In the genomic region with DNA sequence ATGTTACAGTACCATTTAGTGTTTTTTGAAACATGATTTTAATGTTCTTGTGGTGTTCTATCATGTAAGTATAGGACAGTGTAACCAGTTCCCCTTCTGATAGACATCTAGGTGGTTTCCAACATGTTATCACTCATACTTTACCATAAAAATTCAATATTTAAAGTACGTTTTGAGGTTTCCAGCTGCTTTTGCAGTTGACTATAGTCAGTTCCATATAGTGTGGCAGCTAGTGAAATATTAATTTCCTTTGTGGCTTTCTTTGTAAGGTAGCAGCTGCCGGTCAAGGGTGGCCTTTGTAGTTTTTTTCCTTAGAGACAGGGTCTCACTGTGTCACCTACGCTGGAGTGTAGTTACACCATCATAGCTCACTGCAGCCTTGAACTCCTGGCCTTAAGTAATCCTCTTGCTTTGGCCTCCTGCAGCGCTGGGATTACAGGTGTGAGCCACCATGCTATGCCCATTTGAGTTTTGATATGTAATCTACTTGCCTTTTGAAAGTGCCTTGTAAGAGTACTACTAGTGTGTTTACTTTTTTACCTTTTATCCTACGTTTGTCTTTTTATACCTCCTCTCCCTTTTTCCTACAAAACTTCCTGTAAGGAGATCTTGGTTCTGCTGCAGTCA, we compare ENCODE assay signal across 11 cellular contexts.
DNase-seq lines count a peak whose midpoint lies in the region; ATAC-seq and TF ChIP-seq lines count a peak whose summit lies in the region.
"Had no signal": no experiment of that assay in that cellular context is flagged by ENCODE, and none has a peak within 500 bp of the region (broad histone marks: within the 10 kb centered on the region; RNA-seq: fewer than 3 reads in every experiment).

No MANE protein-coding gene starts in this region.

- H3K4me3 Mint-ChIP-seq in central memory CD8-positive, alpha-beta T cell = no peak overlapping the region
- H3K4me3 Mint-ChIP-seq in H9 = no peak overlapping the region
- H3K4me3 Mint-ChIP-seq in CD8-positive, alpha-beta memory T cell = peak overlapping the region in 3 of 7 donors; percentile 8 to 40 (median 19)

- H3K23ac ChIP-seq in H9 (ENCODE audit: insufficient read length, low read depth, low read length) = no peak overlapping the region

- H3K4me1 Mint-ChIP-seq in central memory CD8-positive, alpha-beta T cell = peaks cover 54% of the 10 kb centered on the region
- peaks cover 9 to 13% of the 10 kb centered on the region in 2 experiments for H3K4me1 Mint-ChIP-seq in H9
- peaks cover 43 to 52% (median 48%) of the 10 kb centered on the region in 3 donors for H3K4me1 Mint-ChIP-seq in CD8-positive, alpha-beta memory T cell

- H3K18ac ChIP-seq in H9 (ENCODE audit: insufficient read length, low read depth, low read length) = no peak overlapping the region

- H2BK20ac ChIP-seq in H9 (ENCODE audit: low read depth, low read length, poor library complexity, severe bottlenecking) = no peak overlapping the region

- no peak overlapping the region for H3K4me3 ChIP-seq in colonic mucosa
- no peak overlapping the region for H3K4me3 ChIP-seq in CD8-positive, alpha-beta memory T cell (ENCODE audit: low read length)

- no peak overlapping the region for H2BK15ac ChIP-seq in H9 (ENCODE audit: low read depth, low read length)

- H3K9ac ChIP-seq in colonic mucosa (ENCODE audit: low read depth in 2 of 2, low read length in 2 of 2) = no peak overlapping the region
- H3K9ac ChIP-seq in H9 (ENCODE audit: extremely low read depth, insufficient read length, low read length) = no peak overlapping the region

- no peak overlapping the region for H4K8ac ChIP-seq in H9 (replicated peaks; ENCODE audit: insufficient read length, low read depth, low read length)

- peak; percentile 69 for ATAC-seq in GM18502 (IDR thresholded peaks at IDR 0.05; ENCODE audit: poor library complexity, unreplicated experiment)
- peak; percentile 45 for ATAC-seq in GM21360 (IDR thresholded peaks at IDR 0.05; ENCODE audit: unreplicated experiment)
- peak; percentile 46 for ATAC-seq in HG03103 (IDR thresholded peaks at IDR 0.05; ENCODE audit: low read depth, unreplicated experiment)
- peak; percentile 64 for ATAC-seq in central memory CD8-positive, alpha-beta T cell (replicated peaks; ENCODE audit: extremely low read depth, poor library complexity, severe bottlenecking)

- no peaks in the 10 kb centered on the region for H3K79me1 ChIP-seq in H9 (ENCODE audit: insufficient read depth, low read depth, low read length, poor library complexity, severe bottlenecking)

- CTCF ChIA-PET in CD8-positive, alpha-beta memory T cell (lab: Charles Lee) = interaction anchor here (1.5 kb wide), 1 partner anchor 72 kb away, joined by 6 read pairs; no protein-coding TSS in a partner anchor

- no peak overlapping the region for H2BK5ac ChIP-seq in H9 (ENCODE audit: insufficient read length, low read length)

- no peaks in the 10 kb centered on the region for H3K4me1 ChIP-seq in colonic mucosa
- no peaks in the 10 kb centered on the region for H3K4me1 ChIP-seq in H9 (ENCODE audit: insufficient read depth, low read length)
- peaks cover 34% of the 10 kb centered on the region for H3K4me1 ChIP-seq in CD8-positive, alpha-beta memory T cell (ENCODE audit: insufficient read depth, low read length)

- H3K9me3 ChIP-seq in colonic mucosa (no peaks in the 10 kb centered on the region), H9 (ENCODE audit: control insufficient read depth, low read depth, low read length) (no peaks in the 10 kb centered on the region)
- no peaks in the 10 kb centered on the region for H3K9me3 ChIP-seq in CD8-positive, alpha-beta memory T cell (ENCODE audit: low read length)

- no peak overlapping the region for H3T11ph ChIP-seq in H9 (ENCODE audit: low read length)

- no peak overlapping the region for H3K14ac ChIP-seq in H9 (ENCODE audit: insufficient read depth, low read length)

- H3K9me3 Mint-ChIP-seq in central memory CD8-positive, alpha-beta T cell = no peaks in the 10 kb centered on the region
- no peaks in the 10 kb centered on the region for H3K9me3 Mint-ChIP-seq in H9
- H3K9me3 Mint-ChIP-seq in CD8-positive, alpha-beta memory T cell = no peaks in the 10 kb centered on the region

- POLR2A ChIA-PET in CD8-positive, alpha-beta memory T cell (lab: Charles Lee) = no interaction called here

- intact Hi-C loops in colonic mucosa (cut with DNase I) = no loop called here

- H3K27ac ChIP-seq in colonic mucosa (no peak overlapping the region), H9 (ENCODE audit: insufficient read length, low read depth, low read length) (no peak overlapping the region)
- no peak overlapping the region for H3K27ac ChIP-seq in CD8-positive, alpha-beta memory T cell (ENCODE audit: low read depth, low read length)
- H3K27ac ChIP-seq: foreskin keratinocyte had no signal

- in situ Hi-C loops in KBM-7 (cut with MboI; ENCODE audit: low pct_unique_long_range_greater_than_20kb, low sequenced_read_pairs) = no loop called here

- H3K23me2 ChIP-seq in H9 (ENCODE audit: insufficient read length, low read depth, low read length, poor library complexity, severe bottlenecking) = no peaks in the 10 kb centered on the region

- no peak overlapping the region for H4K91ac ChIP-seq in H9 (ENCODE audit: insufficient read length, low read depth, low read length)

- TF ChIP-seq CTCF in colonic mucosa (IDR thresholded peaks at IDR 0.05) = no peak
- no peak for TF ChIP-seq CTCF in H9 (conservative IDR thresholded peaks at IDR 0.05)

- no peak overlapping the region for H2BK12ac ChIP-seq in H9 (ENCODE audit: insufficient read length, low read depth, low read length)

- H3K4me2 ChIP-seq in H9 (ENCODE audit: insufficient read depth, insufficient read length, low read length) = no peak overlapping the region

- H3K36me3 Mint-ChIP-seq in central memory CD8-positive, alpha-beta T cell (ENCODE audit: insufficient read depth) = peaks cover 2% of the 10 kb centered on the region
- no peaks in the 10 kb centered on the region for H3K36me3 Mint-ChIP-seq in H9 (ENCODE audit: insufficient read depth in 1 of 3, low read depth in 3 of 3)
- peaks cover 0 to 1% (median 0%) of the 10 kb centered on the region in 3 donors for H3K36me3 Mint-ChIP-seq in CD8-positive, alpha-beta memory T cell

- no peaks in the 10 kb centered on the region for H3K36me3 ChIP-seq in colonic mucosa
- H3K36me3 ChIP-seq in CD8-positive, alpha-beta memory T cell (ENCODE audit: insufficient read depth, low read length) = no peaks in the 10 kb centered on the region

- no peaks in the 10 kb centered on the region for H4K20me1 ChIP-seq in H9 (ENCODE audit: control insufficient read depth, insufficient read depth, insufficient read length)

- H3K56ac ChIP-seq in H9 (ENCODE audit: insufficient read length, low read depth, low read length) = no peak overlapping the region

- H2AFZ ChIP-seq in H9 (ENCODE audit: low read length) = no peak overlapping the region

- H3K27ac Mint-ChIP-seq in central memory CD8-positive, alpha-beta T cell (ENCODE audit: low read depth) = no peak overlapping the region
- no peak overlapping the region for H3K27ac Mint-ChIP-seq in H9
- peak overlapping the region in 4 of 8 donors; percentile 10 to 63 (median 42) for H3K27ac Mint-ChIP-seq in CD8-positive, alpha-beta memory T cell

- no peaks in the 10 kb centered on the region for H3K27me3 Mint-ChIP-seq in central memory CD8-positive, alpha-beta T cell
- H3K27me3 Mint-ChIP-seq in H9 (ENCODE audit: low read depth) = no peaks in the 10 kb centered on the region
- H3K27me3 Mint-ChIP-seq in CD8-positive, alpha-beta memory T cell = no peaks in the 10 kb centered on the region

- H3K79me2 ChIP-seq in H9 (ENCODE audit: insufficient read depth, low read length) = no peaks in the 10 kb centered on the region

- no CpG with 5 or more reads among the region's 5 CpGs for WGBS in H9 (ENCODE audit: extremely low coverage, insufficient read length, low lambda C conversion rate)

- no peak overlapping the region for H3K4ac ChIP-seq in H9 (ENCODE audit: low read depth, low read length)

- H3K27me3 ChIP-seq in colonic mucosa (no peaks in the 10 kb centered on the region), H9 (ENCODE audit: insufficient read depth, low read length) (no peaks in the 10 kb centered on the region)
- no peaks in the 10 kb centered on the region for H3K27me3 ChIP-seq in CD8-positive, alpha-beta memory T cell (ENCODE audit: insufficient read depth, low read length, poor library complexity, severe bottlenecking)
- H3K27me3 ChIP-seq: foreskin keratinocyte had no signal

- no peak overlapping the region for H4K5ac ChIP-seq in H9 (ENCODE audit: insufficient read length, low read depth, low read length)

- DNase-seq in central memory CD8-positive, alpha-beta T cell (ENCODE audit: low spot score in 2 of 2) = no peak
- DNase-seq in colonic mucosa = no peak
- no peak for DNase-seq in KBM-7
- no peak for DNase-seq in H9
- DNase-seq in CD8-positive, alpha-beta memory T cell = no peak
- DNase-seq: DMS153; stimulated activated CD4-positive, alpha-beta T cell treated with anti-CD3 and anti-CD28 coated beads, Interleukin-2, amount 100 ng/mL, for 24 hours had no signal

- no peak overlapping the region for H2BK120ac ChIP-seq in H9 (ENCODE audit: low read depth, low read length, poor library complexity, severe bottlenecking)

- no peak overlapping the region for H2AK5ac ChIP-seq in H9 (ENCODE audit: insufficient read length, low read length)
